In the genomic region with DNA sequence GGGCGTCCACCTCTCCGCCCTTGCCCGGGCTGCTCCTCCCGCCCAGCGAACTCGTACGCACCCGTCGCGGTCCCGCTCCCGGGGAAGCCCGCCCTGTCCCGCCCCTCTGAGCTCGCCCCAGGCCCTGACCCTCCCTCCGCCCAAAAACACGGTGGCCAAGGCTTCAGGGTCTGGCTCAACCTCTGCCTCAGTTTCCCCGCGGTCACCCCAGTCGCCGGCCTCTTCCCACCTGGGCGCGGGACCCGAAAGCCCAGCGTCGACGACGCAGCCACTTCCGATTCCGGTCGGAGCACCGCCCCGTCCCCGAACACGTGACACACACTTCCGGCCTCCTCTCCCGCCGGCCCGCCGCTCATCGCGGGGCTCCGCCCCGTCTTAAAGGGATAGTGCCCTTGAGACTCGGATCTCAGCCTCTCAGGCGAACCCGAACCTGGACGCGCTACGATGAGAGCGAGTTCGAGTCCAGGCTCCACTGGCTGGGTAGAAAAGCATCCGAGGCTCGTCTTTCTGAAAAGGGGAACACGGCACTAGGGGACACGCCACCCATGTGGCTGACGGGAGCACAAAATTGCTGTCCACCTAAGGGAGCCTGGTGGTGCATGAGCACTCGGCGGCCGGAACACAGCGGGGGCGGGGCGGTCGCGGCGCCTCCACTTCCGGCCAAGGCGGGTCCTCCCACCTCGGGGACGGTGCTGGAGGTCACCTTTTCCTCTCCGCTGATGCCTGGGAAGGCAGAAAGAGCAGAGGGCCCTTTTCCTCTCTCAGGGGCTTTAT, we compare ENCODE assay signal across 8 cellular contexts. TPM values are rescaled to one million over a fixed set of nuclear protein-coding genes. Genes with fewer than 3 reads are reported as not detected.
DNase-seq lines count a peak whose midpoint lies in the region; ATAC-seq, FAIRE-seq and TF ChIP-seq lines count a peak whose summit lies in the region.

Gene C19orf25, minus strand, starts transcription at position 282 of the 774 bp plus-strand sequence. CDS start 312 bp downstream, outside the sequence.

- H3K27ac Mint-ChIP-seq in activated naive CD8-positive, alpha-beta T cell treated with anti-CD3 and anti-CD28 coated beads, Interleukin-2, amount 10 ng/mL, durations not matched to agents 7 days and 5 days = peak within 1 kb of the TSS; percentile 98

- H3K4me3 ChIP-seq in pancreas = peak within 1 kb of the TSS; percentile 93 to 100 (median 97)
- peak within 1 kb of the TSS; percentile 31 to 100 (median 75) for H3K4me3 ChIP-seq in thyroid gland (replicated peaks in 1 of 3)

- POLR2A ChIA-PET in GM10248 (lab: Yijun Ruan, JAX) = interaction anchor here (0.6 kb wide), 1 partner anchor 480 kb away, joined by 3 read pairs; no protein-coding TSS in a partner anchor
- POLR2A ChIA-PET in activated naive CD8-positive, alpha-beta T cell treated with anti-CD3 and anti-CD28 coated beads, Interleukin-2, amount 10 ng/mL, durations not matched to agents 7 days and 5 days (lab: Charles Lee) = no interaction called here

- no peaks in the 10 kb centered on the region for H3K9me3 ChIP-seq in pancreas
- H3K9me3 ChIP-seq in thyroid gland = no peaks in the 10 kb centered on the region

- H3K9me3 Mint-ChIP-seq in activated naive CD8-positive, alpha-beta T cell treated with anti-CD3 and anti-CD28 coated beads, Interleukin-2, amount 10 ng/mL, durations not matched to agents 7 days and 5 days = no peaks in the 10 kb centered on the region

- WGBS in pancreas, 2 donors = 1 to 2% methylated on average over 48 to 71 of the region's 71 CpGs
- WGBS in thyroid gland, 2 donors = 0 to 1% methylated on average over 22 to 34 of the region's 71 CpGs

- peak; percentile 98 for DNase-seq in GM10248 (ENCODE audit: extremely low spot score)
- peak; percentile 83 for DNase-seq in NCI-H1417 treated with DMSO at 0.1 percent for 48 hours (lab: John Stamatoyannopoulos, UW)
- DNase-seq in SW 1271 (lab: John Stamatoyannopoulos, UW) = peak; percentile 81 to 90
- peak; percentile 94 for DNase-seq in activated naive CD8-positive, alpha-beta T cell treated with anti-CD3 and anti-CD28 coated beads, Interleukin-2, amount 10 ng/mL, durations not matched to agents 7 days and 5 days
- peak; percentile 97 for DNase-seq in Right ventricle myocardium inferior (ENCODE audit: missing footprints)
- DNase-seq in pancreas = peak; percentile 92 to 99 (median 94)
- DNase-seq in thyroid gland = peak; percentile 92 to 94

- H3K36me3 ChIP-seq in pancreas (no peaks in the 10 kb centered on the region), thyroid gland (no peaks in the 10 kb centered on the region)

- intact Hi-C loops in Right ventricle myocardium inferior (cut with DNase I) (loop anchor here (1.0 kb wide), 1 partner anchor 11 kb away; the partner anchor contains the start of gene PCSK4), pancreas (cut with DNase I) (no loop called here), thyroid gland (cut with DNase I) (no loop called here)

- peak in 1 of 2 donors; percentile 71 for TF ChIP-seq POLR2A in thyroid gland (IDR thresholded peaks at IDR 0.05)

- peak within 1 kb of the TSS in 2 of 4 donors; percentile 4 to 61 for H3K27ac ChIP-seq in pancreas
- peak within 1 kb of the TSS in 2 of 3 donors; percentile 33 to 46 for H3K27ac ChIP-seq in thyroid gland

- peaks cover 2% of the 10 kb centered on the region for H3K36me3 Mint-ChIP-seq in activated naive CD8-positive, alpha-beta T cell treated with anti-CD3 and anti-CD28 coated beads, Interleukin-2, amount 10 ng/mL, durations not matched to agents 7 days and 5 days

- no peak for TF ChIP-seq CTCF in GM10248 (IDR thresholded peaks at IDR 0.05; ENCODE audit: control extremely low read depth, extremely low read depth, low read depth, missing control alignments)
- TF ChIP-seq CTCF in pancreas (IDR thresholded peaks at IDR 0.05) = no peak
- TF ChIP-seq CTCF in thyroid gland (IDR thresholded peaks at IDR 0.05) = no peak

- H3K4me1 ChIP-seq in pancreas = peaks cover 0 to 12% (median 11%) of the 10 kb centered on the region in 3 donors
- H3K4me1 ChIP-seq in thyroid gland = peaks cover 8 to 9% of the 10 kb centered on the region in 2 donors

- peak within 1 kb of the TSS; percentile 100 for H3K4me3 Mint-ChIP-seq in activated naive CD8-positive, alpha-beta T cell treated with anti-CD3 and anti-CD28 coated beads, Interleukin-2, amount 10 ng/mL, durations not matched to agents 7 days and 5 days

- FAIRE-seq in pancreas (lab: Jason Lieb, UNC) = peak; percentile 70

- H3K27me3 Mint-ChIP-seq in activated naive CD8-positive, alpha-beta T cell treated with anti-CD3 and anti-CD28 coated beads, Interleukin-2, amount 10 ng/mL, durations not matched to agents 7 days and 5 days = no peaks in the 10 kb centered on the region

- H3K4me1 Mint-ChIP-seq in activated naive CD8-positive, alpha-beta T cell treated with anti-CD3 and anti-CD28 coated beads, Interleukin-2, amount 10 ng/mL, durations not matched to agents 7 days and 5 days = peaks cover 8% of the 10 kb centered on the region

- CTCF ChIA-PET in GM10248 (lab: Yijun Ruan, JAX) = no interaction called here

- ATAC-seq in HG02642 (IDR thresholded peaks at IDR 0.05; ENCODE audit: poor library complexity, unreplicated experiment) = peak; percentile 84
- ATAC-seq in activated naive CD8-positive, alpha-beta T cell treated with anti-CD3 and anti-CD28 coated beads, Interleukin-2, amount 10 ng/mL, durations not matched to agents 7 days and 5 days (ENCODE audit: low read depth) = peak; percentile 88
- peak; percentile 96 for ATAC-seq in Right ventricle myocardium inferior
- ATAC-seq in pancreas = peak; percentile 98 to 99 (median 98)

- no peaks in the 10 kb centered on the region for H3K27me3 ChIP-seq in pancreas
- no peaks in the 10 kb centered on the region for H3K27me3 ChIP-seq in thyroid gland

RNA-seq across cellular contexts. Expression of gene C19orf25, which starts in this region (rescaled TPM):
- 10 to 100 TPM; 48.0 to 51.2 TPM for total RNA-seq in activated naive CD8-positive, alpha-beta T cell treated with anti-CD3 and anti-CD28 coated beads, Interleukin-2, amount 10 ng/mL, durations not matched to agents 7 days and 5 days
- total RNA-seq in Right ventricle myocardium inferior = 21.5 TPM
- total RNA-seq in pancreas = 10 to 100 TPM; 10.7 to 19.3 (median 13.4) TPM
- polyA plus RNA-seq in pancreas = 10 to 100 TPM; 21.5 to 39.0 TPM
- total RNA-seq in thyroid gland = 10 to 100 TPM; 47.0 to 64.9 (median 56.5) TPM
